In the genomic region with DNA sequence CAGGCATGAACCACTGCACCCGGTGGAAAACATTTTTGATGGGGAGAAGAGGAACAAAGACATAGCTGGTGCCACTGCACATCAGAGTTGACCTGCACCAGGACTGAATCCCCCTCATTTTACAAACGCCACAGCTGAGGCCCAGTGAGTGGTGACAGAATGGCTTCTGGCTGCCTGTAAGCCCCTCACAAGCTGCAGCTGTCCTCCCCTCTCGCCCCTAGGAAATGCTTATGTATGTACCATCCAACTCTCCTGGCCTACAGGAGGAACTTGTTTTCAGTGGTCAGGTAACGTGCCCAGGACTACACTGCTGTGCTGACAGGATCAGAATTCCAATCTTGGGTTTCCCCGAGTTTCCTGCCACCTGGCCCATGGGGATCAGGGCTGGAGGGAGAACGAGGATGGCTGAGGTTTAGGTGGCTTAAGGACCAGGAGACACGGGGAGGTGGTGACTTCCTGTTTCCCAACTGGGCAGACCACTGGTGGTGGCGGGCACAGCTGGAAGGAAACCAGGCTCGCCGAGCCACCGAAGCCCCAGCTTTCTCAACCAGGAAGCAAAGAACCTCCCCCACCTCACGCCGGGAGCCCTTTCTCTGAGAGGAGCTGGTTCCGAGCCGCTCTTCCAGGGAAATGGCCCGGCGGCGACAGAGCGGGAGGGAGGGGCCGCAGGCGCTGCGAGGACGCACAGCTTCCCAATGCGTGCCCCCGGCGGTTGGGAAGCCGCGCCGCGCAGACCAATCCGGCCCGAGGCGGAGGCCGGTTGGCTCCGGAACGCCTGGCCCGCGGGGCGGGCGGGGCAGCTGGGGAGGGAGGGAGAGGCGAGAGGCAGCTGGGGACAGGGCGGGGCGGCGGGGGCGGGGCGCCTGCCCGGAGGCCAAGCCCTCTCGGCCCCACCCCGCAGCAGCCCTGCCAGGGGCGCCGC, we compare ENCODE assay signal across 8 cellular contexts. TPM values are rescaled to one million over a fixed set of nuclear protein-coding genes. Genes with fewer than 3 reads are reported as not detected.
A peak's percentile ranks its signal among the peaks of the same experiment; 100 is the strongest.
DNase-seq lines count a peak whose midpoint lies in the region; ATAC-seq and TF ChIP-seq lines count a peak whose summit lies in the region.

No MANE protein-coding gene starts in this region.

- H3K79me2 ChIP-seq in SU-DHL-6 (ENCODE audit: insufficient read depth, low read length) = no peaks in the 10 kb centered on the region

- H2AFZ ChIP-seq in SU-DHL-6 (ENCODE audit: low read depth, low read length, severe bottlenecking) = peak overlapping the region; percentile 91

- no peaks in the 10 kb centered on the region for H3K9me2 ChIP-seq in SU-DHL-6 (replicated peaks; ENCODE audit: insufficient read depth, low read length)

- H3K27me3 ChIP-seq in SU-DHL-6 (ENCODE audit: low read length) = no peaks in the 10 kb centered on the region

- H3K9me3 ChIP-seq in SU-DHL-6 (ENCODE audit: insufficient read depth, low read length) = no peaks in the 10 kb centered on the region

- ATAC-seq in HG02588 (IDR thresholded peaks at IDR 0.05; ENCODE audit: unreplicated experiment) (peak; percentile 67), HG03378 (IDR thresholded peaks at IDR 0.05; ENCODE audit: unreplicated experiment) (no peak)

- H3K27ac ChIP-seq in SU-DHL-6 (ENCODE audit: low read depth, low read length) = peak overlapping the region; percentile 51

- H3K4me3 ChIP-seq in GM12864 (ENCODE audit: low read depth, low read length) (peak overlapping the region; percentile 91), SU-DHL-6 (ENCODE audit: insufficient read depth, low read length, poor library complexity, severe bottlenecking) (peak overlapping the region; percentile 98)

- H3K36me3 ChIP-seq in SU-DHL-6 (ENCODE audit: low read length) = no peaks in the 10 kb centered on the region

- H3K9ac ChIP-seq in SU-DHL-6 (ENCODE audit: low read length) = peak overlapping the region; percentile 77

- H3F3A ChIP-seq in SU-DHL-6 (ENCODE audit: insufficient read depth) = peaks cover 9% of the 10 kb centered on the region; the same call in 1 of the 2 replicates

- no peaks in the 10 kb centered on the region for H4K20me1 ChIP-seq in SU-DHL-6 (ENCODE audit: low read depth, low read length)

- TF ChIP-seq CTCF in GM12864 (IDR thresholded peaks at IDR 0.05; ENCODE audit: low read depth, low read length, missing control alignments) (no peak), SU-DHL-6 (IDR thresholded peaks at IDR 0.05; ENCODE audit: insufficient read depth, low read length, poor library complexity, severe bottlenecking) (no peak)

- DNase-seq in GM12864 (ENCODE audit: low read depth) (peak; percentile 54), NCI-H1105 treated with DMSO at 0.1 percent for 48 hours (lab: John Stamatoyannopoulos, UW) (peak; percentile 88), astrocyte of the hippocampus (ENCODE audit: low read depth, low spot score) (peak; percentile 97), hippocampal formation (lab: John Stamatoyannopoulos, UW) (peak; percentile 91 to 92), renal cortical epithelial cell (ENCODE audit: low read depth) (peak; percentile 57)

- peak overlapping the region; percentile 88 for H3K4me2 ChIP-seq in SU-DHL-6 (ENCODE audit: low read depth, low read length, poor library complexity, severe bottlenecking)

RNA-seq across cellular contexts. Expression of a gene that starts 1.0 kb away (rescaled TPM):
- 26.2 and 32.8 TPM in 2 replicates for total RNA-seq in renal cortical epithelial cell

RNA-seq across cellular contexts. Expression of a gene that starts 12.6 kb away (rescaled TPM):
- 23.1 and 26.4 TPM in 2 replicates for total RNA-seq in renal cortical epithelial cell
